22 cellular contexts compared by ENCODE assay signal in the genomic region with DNA sequence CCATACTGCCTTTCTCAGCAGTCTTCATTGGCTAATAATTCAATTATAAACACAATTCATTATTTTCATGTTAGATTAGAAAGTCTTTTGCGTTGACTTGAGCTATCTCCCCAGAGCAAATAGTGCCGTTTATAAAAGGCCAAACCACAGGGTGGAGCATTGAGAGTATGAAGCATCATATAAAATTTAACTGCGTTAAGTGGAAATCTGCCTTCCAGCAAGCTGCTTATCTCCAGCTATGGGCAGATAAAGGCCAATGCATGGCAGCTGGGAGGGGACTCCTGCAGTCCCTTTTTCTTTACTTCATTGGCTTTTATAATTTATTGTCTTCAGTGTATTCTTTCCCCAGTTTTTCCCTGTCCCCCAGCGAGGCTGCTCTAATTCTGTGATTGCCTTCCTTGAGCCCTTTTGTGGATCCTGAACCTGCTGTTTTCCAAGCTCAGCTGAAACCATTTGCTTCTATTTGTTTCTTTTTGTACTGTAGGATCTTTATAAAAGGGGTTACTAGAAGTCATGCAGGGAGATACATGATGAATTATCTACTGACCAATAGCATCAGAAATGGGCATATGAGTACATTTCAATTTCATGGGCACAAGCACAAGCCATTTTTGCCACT.
DNase-seq lines count a peak whose midpoint lies in the region; ATAC-seq and TF ChIP-seq lines count a peak whose summit lies in the region.
"Had no signal": no experiment of that assay in that cellular context is flagged by ENCODE, and none has a peak within 500 bp of the region (broad histone marks: within the 10 kb centered on the region; RNA-seq: fewer than 3 reads in every experiment).

No MANE protein-coding gene starts in this region.

- H3K9me3 ChIP-seq in BE2C, result no peaks in the 10 kb centered on the region
- no peaks in the 10 kb centered on the region for H3K9me3 ChIP-seq in Karpas-422 (ENCODE audit: low read length)
- H3K9me3 ChIP-seq: HAP-1 had no signal

- TF ChIP-seq POLR2A in erythroblast (IDR thresholded peaks at IDR 0.05; ENCODE audit: low read length), result no peak

- H3K9ac ChIP-seq in Karpas-422 (ENCODE audit: low read length), result no peak overlapping the region
- H3K9ac ChIP-seq: KMS-11 had no signal

- ATAC-seq in SK-N-SH treated with all-trans-retinoic acid at 6 μM for 48 hours (peak; percentile 50; the same call in 2 of the 3 replicates), GM21619 (IDR thresholded peaks at IDR 0.05; ENCODE audit: unreplicated experiment) (no peak)

- no peaks in the 10 kb centered on the region for H4K20me1 ChIP-seq in Karpas-422 (ENCODE audit: insufficient read depth, low read depth, low read length)

- H3K4me1 ChIP-seq in BE2C (peaks cover 15% of the 10 kb centered on the region), Karpas-422 (ENCODE audit: low read length) (no peaks in the 10 kb centered on the region)
- H3K4me1 ChIP-seq: HAP-1 had no signal

- no peak overlapping the region for H3K27ac ChIP-seq in Karpas-422 (ENCODE audit: low read length)
- H3K27ac ChIP-seq: KMS-11 had no signal

- no peaks in the 10 kb centered on the region for H3K9me2 ChIP-seq in Karpas-422 (replicated peaks; ENCODE audit: insufficient read depth, low read length)

- TF ChIP-seq CTCF in BE2C (IDR thresholded peaks at IDR 0.05; ENCODE audit: low read depth, low read length), result peak; percentile 30; the same call in 1 of the 2 replicates

- H3K27me3 ChIP-seq in BE2C, result no peaks in the 10 kb centered on the region
- no peaks in the 10 kb centered on the region for H3K27me3 ChIP-seq in Karpas-422 (ENCODE audit: low read length)

- H3K36me3 ChIP-seq in BE2C (no peaks in the 10 kb centered on the region), Karpas-422 (ENCODE audit: insufficient read depth, low read length) (no peaks in the 10 kb centered on the region)
- H3K36me3 ChIP-seq: HAP-1 had no signal

- H3K79me2 ChIP-seq in Karpas-422 (ENCODE audit: low read length), result no peaks in the 10 kb centered on the region

- no peak overlapping the region for H3K4me2 ChIP-seq in Karpas-422 (ENCODE audit: low read depth, low read length, poor library complexity, severe bottlenecking)
- H3K4me2 ChIP-seq: KMS-11 had no signal

- DNase-seq in BE2C (peak; percentile 81), Karpas-422 (peak; percentile 10), erythroblast (lab: John Stamatoyannopoulos, UW) (peak; percentile 66 to 88), NCI-H345 treated with DMSO at 0.1 percent for 48 hours (lab: John Stamatoyannopoulos, UW; ENCODE audit: unreplicated experiment) (no peak), NCI-H1048 (lab: John Stamatoyannopoulos, UW) (no peak)
- DNase-seq in activated CD4-positive, CD25-positive, alpha-beta regulatory T cell (lab: John Stamatoyannopoulos, UW), result no peak
- DNase-seq: 8988T; ACHN; CD4-positive, CD25-positive, alpha-beta regulatory T cell; DMS153; NCI-H1105; NCI-H146; NCI-H1930; NCI-H2107; NCI-H446 treated with DMSO at 0.1 percent for 48 hours; NCI-H526; SIG-M5; T-helper 1 cell had no signal

- H2AFZ ChIP-seq in Karpas-422 (ENCODE audit: low read length), result no peak overlapping the region

- H3K4me3 ChIP-seq in BE2C (ENCODE audit: low read depth, low read length), result peak overlapping the region; percentile 39
- H3K4me3 ChIP-seq in Karpas-422 (ENCODE audit: low read length), result no peak overlapping the region
- H3K4me3 ChIP-seq: HAP-1 had no signal

TF ChIP-seq in SK-N-SH treated with all-trans-retinoic acid at 6 μM for 48 hours, 23 proteins besides CTCF, POLR2A, EP300 and RAD21:
- TF ChIP-seq TCF4 (CRISPR knock-in tag; IDR thresholded peaks at IDR 0.05; ENCODE audit: borderline replicate concordance) (peak; percentile 88), BACH2 (CRISPR knock-in tag; IDR thresholded peaks at IDR 0.05; ENCODE audit: borderline replicate concordance) (0 out of 2 replicates have a peak, but pooled peaks have one; percentile 17), PPARA (CRISPR knock-in tag; IDR thresholded peaks at IDR 0.05; ENCODE audit: borderline replicate concordance) (no peak), ISL1 (CRISPR knock-in tag; IDR thresholded peaks at IDR 0.05) (peak; percentile 59), GLIS3 (CRISPR knock-in tag; IDR thresholded peaks at IDR 0.05) (0 out of 2 replicates have a peak, but pooled peaks have one; percentile 81), ZC3H10 (CRISPR knock-in tag; IDR thresholded peaks at IDR 0.05) (no peak), ZFP3 (CRISPR knock-in tag; IDR thresholded peaks at IDR 0.05) (peak; percentile 18; the same call in 1 of the 2 replicates), RARB (CRISPR knock-in tag; IDR thresholded peaks at IDR 0.05) (no peak), OSR1 (CRISPR knock-in tag; IDR thresholded peaks at IDR 0.05) (no peak), ZNF8 (CRISPR knock-in tag; IDR thresholded peaks at IDR 0.05) (no peak), ZNF70 (CRISPR knock-in tag; IDR thresholded peaks at IDR 0.05) (peak; percentile 85)
- TF ChIP-seq, protein P1, sequence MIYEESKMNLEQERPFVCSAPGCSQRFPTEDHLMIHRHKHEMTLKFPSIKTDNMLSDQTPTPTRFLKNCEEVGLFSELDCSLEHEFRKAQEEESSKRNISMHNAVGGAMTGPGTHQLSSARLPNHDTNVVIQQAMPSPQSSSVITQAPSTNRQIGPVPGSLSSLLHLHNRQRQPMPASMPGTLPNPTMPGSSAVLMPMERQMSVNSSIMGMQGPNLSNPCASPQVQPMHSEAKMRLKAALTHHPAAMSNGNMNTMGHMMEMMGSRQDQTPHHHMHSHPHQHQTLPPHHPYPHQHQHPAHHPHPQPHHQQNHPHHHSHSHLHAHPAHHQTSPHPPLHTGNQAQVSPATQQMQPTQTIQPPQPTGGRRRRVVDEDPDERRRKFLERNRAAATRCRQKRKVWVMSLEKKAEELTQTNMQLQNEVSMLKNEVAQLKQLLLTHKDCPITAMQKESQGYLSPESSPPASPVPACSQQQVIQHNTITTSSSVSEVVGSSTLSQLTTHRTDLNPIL (CRISPR knock-in tag; IDR thresholded peaks at IDR 0.05; ENCODE audit: low read depth), result peak; percentile 72; the same call in 1 of the 2 replicates
- TF ChIP-seq, protein P2, sequence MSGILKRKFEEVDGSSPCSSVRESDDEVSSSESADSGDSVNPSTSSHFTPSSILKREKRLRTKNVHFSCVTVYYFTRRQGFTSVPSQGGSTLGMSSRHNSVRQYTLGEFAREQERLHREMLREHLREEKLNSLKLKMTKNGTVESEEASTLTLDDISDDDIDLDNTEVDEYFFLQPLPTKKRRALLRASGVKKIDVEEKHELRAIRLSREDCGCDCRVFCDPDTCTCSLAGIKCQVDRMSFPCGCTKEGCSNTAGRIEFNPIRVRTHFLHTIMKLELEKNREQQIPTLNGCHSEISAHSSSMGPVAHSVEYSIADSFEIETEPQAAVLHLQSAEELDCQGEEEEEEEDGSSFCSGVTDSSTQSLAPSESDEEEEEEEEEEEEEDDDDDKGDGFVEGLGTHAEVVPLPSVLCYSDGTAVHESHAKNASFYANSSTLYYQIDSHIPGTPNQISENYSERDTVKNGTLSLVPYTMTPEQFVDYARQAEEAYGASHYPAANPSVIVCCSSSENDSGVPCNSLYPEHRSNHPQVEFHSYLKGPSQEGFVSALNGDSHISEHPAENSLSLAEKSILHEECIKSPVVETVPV (CRISPR knock-in tag; IDR thresholded peaks at IDR 0.05), result peak; percentile 72
- TF ChIP-seq, protein P3, sequence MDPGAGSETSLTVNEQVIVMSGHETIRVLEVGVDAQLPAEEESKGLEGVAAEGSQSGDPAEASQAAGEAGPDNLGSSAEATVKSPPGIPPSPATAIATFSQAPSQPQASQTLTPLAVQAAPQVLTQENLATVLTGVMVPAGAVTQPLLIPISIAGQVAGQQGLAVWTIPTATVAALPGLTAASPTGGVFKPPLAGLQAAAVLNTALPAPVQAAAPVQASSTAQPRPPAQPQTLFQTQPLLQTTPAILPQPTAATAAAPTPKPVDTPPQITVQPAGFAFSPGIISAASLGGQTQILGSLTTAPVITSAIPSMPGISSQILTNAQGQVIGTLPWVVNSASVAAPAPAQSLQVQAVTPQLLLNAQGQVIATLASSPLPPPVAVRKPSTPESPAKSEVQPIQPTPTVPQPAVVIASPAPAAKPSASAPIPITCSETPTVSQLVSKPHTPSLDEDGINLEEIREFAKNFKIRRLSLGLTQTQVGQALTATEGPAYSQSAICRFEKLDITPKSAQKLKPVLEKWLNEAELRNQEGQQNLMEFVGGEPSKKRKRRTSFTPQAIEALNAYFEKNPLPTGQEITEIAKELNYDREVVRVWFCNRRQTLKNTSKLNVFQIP (CRISPR knock-in tag; IDR thresholded peaks at IDR 0.05; ENCODE audit: borderline replicate concordance, low read depth), result no peak

Comparison
In these comparisons a context has a peak if more than half of its experiments do, and no peak if none do; other contexts are left out.
1. DNase-seq: peak in BE2C (single experiment), Karpas-422 (single experiment) and erythroblast (2 of 2); none in NCI-H345 treated with DMSO at 0.1 percent for 48 hours (single experiment), NCI-H1048 (single experiment) and activated CD4-positive, CD25-positive, alpha-beta regulatory T cell (0 of 4).